ENCODE assay signal across 21 cellular contexts in the genomic region with DNA sequence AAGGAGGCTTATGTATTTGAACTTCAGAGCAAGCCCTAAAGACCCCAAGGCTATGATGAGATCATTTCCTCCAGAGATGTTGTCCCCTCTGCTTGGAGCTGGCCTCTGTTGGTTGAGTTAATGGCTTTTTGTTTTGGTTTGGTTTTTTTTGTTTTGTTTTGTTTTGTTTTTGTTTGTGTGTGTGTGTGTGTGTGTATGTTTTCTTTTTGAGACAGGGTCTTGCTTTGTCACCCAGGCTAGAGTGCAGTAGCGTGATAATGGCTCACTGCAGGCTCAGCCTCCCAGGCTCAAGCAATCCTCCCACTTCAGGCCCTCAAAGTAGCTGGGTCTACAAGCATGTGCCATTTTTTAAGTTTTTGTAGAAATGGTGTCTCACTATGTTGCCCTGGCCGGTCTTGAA.
"Had no signal": no experiment of that assay in that cellular context is flagged by ENCODE, and none has a peak within 500 bp of the region (broad histone marks: within the 10 kb centered on the region; RNA-seq: fewer than 3 reads in every experiment).

No MANE protein-coding gene starts in this region.

- H3K4me1 ChIP-seq: esophagus squamous epithelium, gastroesophageal sphincter, heart left ventricle, left lung, lower lobe of right lung had no signal

- H3K27ac ChIP-seq: coronary artery, dorsolateral prefrontal cortex, epithelial cell of prostate, esophagus squamous epithelium, gastroesophageal sphincter, heart left ventricle, hepatocyte, left lung, lower lobe of right lung had no signal

- H3K4me3 Mint-ChIP-seq: immature natural killer cell had no signal

- H3K27me3 ChIP-seq: esophagus squamous epithelium, gastroesophageal sphincter, heart left ventricle, hepatocyte, left lung had no signal

- H2AFZ ChIP-seq: hepatocyte had no signal

- H3K36me3 Mint-ChIP-seq: immature natural killer cell had no signal

- DNase-seq: dermis blood vessel endothelial cell; dorsolateral prefrontal cortex; effector CD4-positive, alpha-beta T cell; effector memory CD4-positive, alpha-beta T cell; erythroblast; esophagus squamous epithelium; foreskin fibroblast; heart left ventricle; hypothalamus; immature natural killer cell; left cardiac atrium; left lung; left ventricle myocardium superior; lower lobe of right lung; mesenchymal stem cell; midbrain had no signal

- H3K4me3 ChIP-seq: coronary artery, dorsolateral prefrontal cortex, esophagus squamous epithelium, gastroesophageal sphincter, heart left ventricle, hepatocyte, left lung, lower lobe of right lung had no signal

- H3K4me1 Mint-ChIP-seq: immature natural killer cell had no signal

- H3K9me3 ChIP-seq: gastroesophageal sphincter, lower lobe of right lung had no signal

- ATAC-seq: esophagus mucosa, gastroesophageal sphincter, heart left ventricle, left cardiac atrium, left lung, left ventricle myocardium superior, lower lobe of right lung had no signal

- H3K4me2 ChIP-seq: hepatocyte had no signal

- H3K79me2 ChIP-seq: hepatocyte had no signal

- H3K27ac Mint-ChIP-seq: immature natural killer cell had no signal

- H3K36me3 ChIP-seq: esophagus squamous epithelium, gastroesophageal sphincter, heart left ventricle, left lung, lower lobe of right lung had no signal
